In the genomic region with DNA sequence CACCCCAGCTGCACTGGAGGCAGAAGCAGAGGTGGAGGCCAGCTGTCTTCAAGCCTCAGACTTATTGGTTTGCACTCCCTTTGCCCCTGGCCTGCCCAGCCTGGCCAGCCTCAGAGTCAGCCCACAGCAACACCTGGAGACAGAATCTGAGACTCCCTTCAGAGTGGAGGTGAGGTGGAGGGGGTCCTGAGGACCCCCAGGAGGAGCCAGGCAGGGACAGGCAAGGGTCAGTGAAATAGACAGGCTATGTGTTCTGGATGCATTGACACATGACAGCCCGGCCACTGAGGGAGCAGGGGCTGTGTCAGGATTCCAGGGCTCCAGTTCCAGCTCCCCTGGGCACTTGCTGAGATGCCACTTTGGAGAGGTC, we compare ENCODE assay signal across 9 cellular contexts.
"Had no signal": no experiment of that assay in that cellular context is flagged by ENCODE, and none has a peak within 500 bp of the region (broad histone marks: within the 10 kb centered on the region; RNA-seq: fewer than 3 reads in every experiment).

No MANE protein-coding gene starts in this region.

- FAIRE-seq: HTR-8/SVneo, K562 had no signal

- H3K4me3 ChIP-seq: GM23248, HAP-1, K562 had no signal

- H3K36me3 ChIP-seq: HAP-1 had no signal

- H3K9ac ChIP-seq: GM23248 had no signal

- H3K27ac ChIP-seq: GM23248 had no signal

- ATAC-seq: HCT116, K562 had no signal

- H2AFZ ChIP-seq: GM23248 had no signal

- DNase-seq: GM23248, H7, HFFc6, IMR-90, KG1 had no signal

- H3K9me3 ChIP-seq: HAP-1 had no signal
